ENCODE assay signal across 10 cellular contexts in the genomic region with DNA sequence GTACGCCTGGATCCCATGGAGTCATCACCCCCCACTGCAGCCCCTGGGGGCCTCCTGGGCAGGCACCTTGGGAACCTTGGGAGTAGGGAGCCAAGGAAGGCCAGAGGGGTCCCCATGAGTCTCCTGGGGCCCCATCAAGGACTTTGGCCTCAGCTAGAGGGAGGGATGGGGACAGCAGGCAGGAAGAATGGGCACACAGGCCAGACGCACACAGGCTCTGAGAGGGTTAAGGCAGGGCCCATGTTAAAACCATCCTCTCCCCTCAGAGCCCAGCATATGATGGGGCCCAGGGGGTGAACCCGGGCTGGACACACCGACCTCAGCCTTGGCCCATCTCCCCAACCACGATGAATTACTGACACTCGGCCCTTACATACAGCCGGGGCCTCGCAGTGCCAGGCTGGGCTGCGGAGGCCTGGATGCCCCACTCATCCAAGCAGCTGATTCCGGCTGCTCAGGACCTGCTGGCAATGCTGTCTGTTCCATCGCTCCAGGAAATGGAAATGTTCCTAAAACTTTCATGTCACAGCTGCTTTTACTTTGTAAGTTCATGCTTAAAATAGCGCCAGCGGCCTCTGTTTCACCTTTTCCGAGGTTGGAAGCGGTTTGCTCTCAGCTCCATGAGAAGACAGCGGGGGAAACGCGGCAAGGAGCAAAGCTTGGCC. TPM values are rescaled to one million over a fixed set of nuclear protein-coding genes. Genes with fewer than 3 reads are reported as not detected.
DNase-seq lines count a peak whose midpoint lies in the region; ATAC-seq and TF ChIP-seq lines count a peak whose summit lies in the region.
"Had no signal": no experiment of that assay in that cellular context is flagged by ENCODE, and none has a peak within 500 bp of the region (broad histone marks: within the 10 kb centered on the region; RNA-seq: fewer than 3 reads in every experiment).

No MANE protein-coding gene starts in this region.

- 19 to 20% methylated on average over 18 of the region's 18 CpGs for WGBS in GM23248 (ENCODE audit: low coverage in 1 of 2, low lambda C conversion rate in 2 of 2, missing lambda C conversion rate in 2 of 2), 2 experiments

- H3K9me3 ChIP-seq in GM23248 (ENCODE audit: low read depth): no peaks in the 10 kb centered on the region
- H3K9me3 ChIP-seq in skeletal muscle satellite cell (replicated peaks; ENCODE audit: low read length): no peaks in the 10 kb centered on the region

- peak; percentile 85 for DNase-seq in GM23248
- peak; percentile 39 for DNase-seq in brain microvascular endothelial cell
- DNase-seq in islet precursor cell: peak; percentile 38
- no peak for DNase-seq in stimulated activated CD8-positive, alpha-beta memory T cell treated with anti-CD3 and anti-CD28 coated beads, Interleukin-4, amount 100 ng/mL, for 48 hours
- DNase-seq in stimulated activated naive CD8-positive, alpha-beta T cell treated with anti-CD3 and anti-CD28 coated beads, Interleukin-15, Interleukin-2, amounts not matched to agents 100 U/mL and 50 U/mL, for 24 hours: no peak
- no peak for DNase-seq in RWPE1 (ENCODE audit: low spot score)
- DNase-seq: foreskin keratinocyte, NCI-H524 treated with DMSO at 0.1 percent for 48 hours had no signal

- H3F3A ChIP-seq in GM23248 (ENCODE audit: insufficient read depth): no peaks in the 10 kb centered on the region

- peak overlapping the region; percentile 49 for H3K4me2 ChIP-seq in GM23248 (ENCODE audit: unreplicated experiment)
- H3K4me2 ChIP-seq in skeletal muscle satellite cell (ENCODE audit: low read length): no peak overlapping the region

- no peaks in the 10 kb centered on the region for H3K79me2 ChIP-seq in GM23248 (ENCODE audit: insufficient read depth)

- ATAC-seq in stimulated activated naive CD8-positive, alpha-beta T cell treated with anti-CD3 and anti-CD28 coated beads, Interleukin-15, Interleukin-2, amounts not matched to agents 100 U/mL and 50 U/mL, for 24 hours: no peak
- no peak for ATAC-seq in GM18502 (IDR thresholded peaks at IDR 0.05; ENCODE audit: poor library complexity, unreplicated experiment)
- ATAC-seq: foreskin keratinocyte had no signal

- CTCF ChIA-PET in RWPE1 (lab: Yijun Ruan, JAX): no interaction called here

- peak overlapping the region; percentile 7 for H3K9ac ChIP-seq in GM23248
- peak overlapping the region; percentile 8 for H3K9ac ChIP-seq in skeletal muscle satellite cell (ENCODE audit: low read depth, low read length)

- H3K27me3 ChIP-seq in GM23248 (replicated peaks; ENCODE audit: insufficient read depth) (no peaks in the 10 kb centered on the region), brain microvascular endothelial cell (replicated peaks) (no peaks in the 10 kb centered on the region), skeletal muscle satellite cell (ENCODE audit: control insufficient read depth, insufficient read depth, low read length) (peaks cover 12% of the 10 kb centered on the region)

- H3K4me1 ChIP-seq in GM23248 (ENCODE audit: insufficient read depth) (peaks cover 28% of the 10 kb centered on the region), skeletal muscle satellite cell (ENCODE audit: control insufficient read depth, insufficient read depth, low read length) (peaks cover 28% of the 10 kb centered on the region)

- POLR2A ChIA-PET in RWPE1 (lab: Yijun Ruan, JAX; ENCODE audit: low non-redundant PET): no interaction called here

- no peak for TF ChIP-seq CTCF in brain microvascular endothelial cell (IDR thresholded peaks at IDR 0.05; ENCODE audit: low read depth, low read length, missing control alignments)
- TF ChIP-seq CTCF in RWPE1 (conservative IDR thresholded peaks at IDR 0.05; ENCODE audit: low read depth): no peak

- in situ Hi-C loops in GM23248 (cut with MboI) (no loop called here), brain microvascular endothelial cell (cut with HindIII; ENCODE audit: low pct_ligation_motif_present, low sequenced_read_pairs) (no loop called here)

- H3K4me3 ChIP-seq in GM23248: no peak overlapping the region
- no peak overlapping the region for H3K4me3 ChIP-seq in brain microvascular endothelial cell (ENCODE audit: low read depth, low read length)
- no peak overlapping the region for H3K4me3 ChIP-seq in skeletal muscle satellite cell (ENCODE audit: low read length)

- no peaks in the 10 kb centered on the region for H3K9me2 ChIP-seq in GM23248 (ENCODE audit: insufficient read depth)

- H4K20me1 ChIP-seq in GM23248 (ENCODE audit: insufficient read depth): no peaks in the 10 kb centered on the region

- H3K36me3 ChIP-seq in GM23248 (ENCODE audit: low read depth) (no peaks in the 10 kb centered on the region), brain microvascular endothelial cell (replicated peaks) (no peaks in the 10 kb centered on the region), skeletal muscle satellite cell (ENCODE audit: insufficient read depth, low read length) (no peaks in the 10 kb centered on the region)

- H2AFZ ChIP-seq in GM23248: peak overlapping the region; percentile 27

- H3K27ac ChIP-seq in GM23248: peak overlapping the region; percentile 35
- H3K27ac ChIP-seq in brain microvascular endothelial cell: no peak overlapping the region
- no peak overlapping the region for H3K27ac ChIP-seq in RWPE1
- H3K27ac ChIP-seq: foreskin keratinocyte had no signal

RNA-seq across cellular contexts. Expression of a gene that starts 17.3 kb away (rescaled TPM):
- 35.2 and 39.3 TPM in 2 replicates for total RNA-seq in GM23248 (2014; rRNA removed; shearing (Covaris generic))
- polyA plus RNA-seq in GM23248 (2016; fragmentation: Nextera tagmentation; extraction: Ambion mirVana): 2.3 and 2.8 TPM in 2 replicates
- total RNA-seq in skeletal muscle satellite cell (2012; rRNA removed): 11.4 and 14.9 TPM in 2 replicates

Comparison
In these comparisons a context has a peak if more than half of its experiments do, and no peak if none do; other contexts are left out.
1. DNase-seq: peak in GM23248 (single experiment), brain microvascular endothelial cell (single experiment) and islet precursor cell (single experiment); none in stimulated activated CD8-positive, alpha-beta memory T cell treated with anti-CD3 and anti-CD28 coated beads, Interleukin-4, amount 100 ng/mL, for 48 hours (single experiment), stimulated activated naive CD8-positive, alpha-beta T cell treated with anti-CD3 and anti-CD28 coated beads, Interleukin-15, Interleukin-2, amounts not matched to agents 100 U/mL and 50 U/mL, for 24 hours (single experiment) and RWPE1 (single experiment).